Comparison of ENCODE assay signal across 18 cellular contexts in genomic region chr5:149869266-149869875, GRCh38.
DNase-seq lines count a peak whose midpoint lies in the region; ATAC-seq and TF ChIP-seq lines count a peak whose summit lies in the region.
"Had no signal": no experiment of that assay in that cellular context is flagged by ENCODE, and none has a peak within 500 bp of the region (broad histone marks: within the 10 kb centered on the region; RNA-seq: fewer than 3 reads in every experiment).

No MANE protein-coding gene starts in this region.

- H3K9me3 ChIP-seq in neural progenitor cell (ENCODE audit: low read depth) (no peaks in the 10 kb centered on the region), heart right ventricle (no peaks in the 10 kb centered on the region)
- H3K9me3 ChIP-seq: BLaER1 treated with 17β-estradiol and CSF1 and Interleukin-3, amounts not matched to agents 10 nM and 100 nM had no signal

- WGBS in heart right ventricle, 2 donors, result 92 to 95% methylated on average over 7 of the region's 7 CpGs

- H3K4me2 ChIP-seq in neural progenitor cell, result no peak overlapping the region
- H3K4me2 ChIP-seq: BLaER1 treated with 17β-estradiol and CSF1 and Interleukin-3, amounts not matched to agents 10 nM and 100 nM had no signal

- DNase-seq in NCI-H2029 (lab: John Stamatoyannopoulos, UW) (peak; percentile 19), WTC11 (ENCODE audit: low spot score) (no peak), kidney tubule cell (ENCODE audit: low spot score) (peak; percentile 15), neural progenitor cell (ENCODE audit: low spot score) (no peak), natural killer cell (no peak), heart right ventricle (no peak)
- DNase-seq: CD8-positive, alpha-beta T cell; DMS79; H9; IMR-90; NCI-H1417 treated with DMSO at 0.1 percent for 48 hours; NCI-H187 treated with DMSO at 0.1 percent for 48 hours; NCI-H2171; NCI-H526; NK-92 treated with Interleukin-12 subunit alpha and Interleukin-12 subunit beta, amount 100 ng/mL, for 24 hours; Right ventricle myocardium superior had no signal

- POLR2A ChIA-PET in WTC11 (lab: Charles Lee), result interaction anchor here (0.6 kb wide), 1 partner anchor 125 kb away, joined by 3 read pairs; no protein-coding TSS in a partner anchor

- peaks cover 11% of the 10 kb centered on the region for H3K4me1 Mint-ChIP-seq in WTC11
- peaks cover 5% of the 10 kb centered on the region for H3K4me1 Mint-ChIP-seq in neural progenitor cell
- H3K4me1 Mint-ChIP-seq in natural killer cell, result no peaks in the 10 kb centered on the region

- peak overlapping the region; percentile 50 for H2AFZ ChIP-seq in neural progenitor cell (replicated peaks)

- H3K36me3 Mint-ChIP-seq in WTC11 (no peaks in the 10 kb centered on the region), neural progenitor cell (no peaks in the 10 kb centered on the region), natural killer cell (no peaks in the 10 kb centered on the region)
- H3K36me3 Mint-ChIP-seq: CD8-positive, alpha-beta T cell had no signal

- H3K4me1 ChIP-seq in neural progenitor cell (no peaks in the 10 kb centered on the region), heart right ventricle (peaks cover 0 to 18% (median 8%) of the 10 kb centered on the region in 9 donors)

- CTCF ChIA-PET in WTC11 (lab: Charles Lee), result interaction anchor here (0.7 to 3.4 kb wide), 5 partner anchors 9 to 121 kb away, joined by 3 to 24 read pairs (median 5); partner anchors contain the start of gene SLC26A2

- intact Hi-C loops in natural killer cell (cut with micrococcal nuclease) (no loop called here), heart right ventricle (cut with DNase I) (no loop called here)

- no peaks in the 10 kb centered on the region for H4K20me1 ChIP-seq in neural progenitor cell (ENCODE audit: low read depth)
- H4K20me1 ChIP-seq: BLaER1 treated with 17β-estradiol and CSF1 and Interleukin-3, amounts not matched to agents 10 nM and 100 nM had no signal

- H3K27me3 ChIP-seq in neural progenitor cell (no peaks in the 10 kb centered on the region), heart right ventricle (no peaks in the 10 kb centered on the region)
- H3K27me3 ChIP-seq: BLaER1 treated with 17β-estradiol and CSF1 and Interleukin-3, amounts not matched to agents 10 nM and 100 nM had no signal

- H3K27me3 Mint-ChIP-seq in WTC11 (ENCODE audit: low read depth) (no peaks in the 10 kb centered on the region), neural progenitor cell (ENCODE audit: insufficient read depth, low read depth) (peaks cover 4% of the 10 kb centered on the region), natural killer cell (ENCODE audit: low read depth in 2 of 2) (peaks cover 0 to 7% of the 10 kb centered on the region in 2 donors)

- H3F3A ChIP-seq in neural progenitor cell (ENCODE audit: low read depth), result no peaks in the 10 kb centered on the region

- no peak overlapping the region for H3K4me3 ChIP-seq in neural progenitor cell
- H3K4me3 ChIP-seq in heart right ventricle, result no peak overlapping the region
- H3K4me3 ChIP-seq: BLaER1 treated with 17β-estradiol and CSF1 and Interleukin-3, amounts not matched to agents 10 nM and 100 nM had no signal

- H3K4me3 Mint-ChIP-seq in WTC11 (no peak overlapping the region), neural progenitor cell (no peak overlapping the region), natural killer cell (no peak overlapping the region)
- H3K4me3 Mint-ChIP-seq: CD8-positive, alpha-beta T cell; H9 had no signal

- H3K79me2 ChIP-seq in neural progenitor cell (ENCODE audit: low read depth), result no peaks in the 10 kb centered on the region

- no peak overlapping the region for H3K27ac ChIP-seq in neural progenitor cell
- H3K27ac ChIP-seq in heart right ventricle, result no peak overlapping the region
- H3K27ac ChIP-seq: BLaER1 treated with 17β-estradiol and CSF1 and Interleukin-3, amounts not matched to agents 10 nM and 100 nM had no signal

- no peak overlapping the region for H3K9ac ChIP-seq in neural progenitor cell
- H3K9ac ChIP-seq: BLaER1 treated with 17β-estradiol and CSF1 and Interleukin-3, amounts not matched to agents 10 nM and 100 nM had no signal

- no peak for TF ChIP-seq CTCF in WTC11 (IDR thresholded peaks at IDR 0.05)
- TF ChIP-seq CTCF in neural progenitor cell (IDR thresholded peaks at IDR 0.05), result no peak
- TF ChIP-seq CTCF in natural killer cell (IDR thresholded peaks at IDR 0.05), result no peak
- TF ChIP-seq CTCF in heart right ventricle (IDR thresholded peaks at IDR 0.05), result no peak

- H3K27ac Mint-ChIP-seq in WTC11 (no peak overlapping the region), neural progenitor cell (no peak overlapping the region), natural killer cell (no peak overlapping the region)
- H3K27ac Mint-ChIP-seq: CD8-positive, alpha-beta T cell had no signal

- H3K9me3 Mint-ChIP-seq in WTC11 (no peaks in the 10 kb centered on the region), neural progenitor cell (peaks cover 4% of the 10 kb centered on the region), natural killer cell (no peaks in the 10 kb centered on the region)
- H3K9me3 Mint-ChIP-seq: CD8-positive, alpha-beta T cell; H9 had no signal

- ATAC-seq in WTC11 (peak; percentile 86), natural killer cell (no peak), heart right ventricle (no peak), SK-N-SH treated with all-trans-retinoic acid at 6 μM for 48 hours (no peak)
- ATAC-seq: CD8-positive, alpha-beta T cell had no signal

- H3K36me3 ChIP-seq in neural progenitor cell (no peaks in the 10 kb centered on the region), heart right ventricle (no peaks in the 10 kb centered on the region)
- H3K36me3 ChIP-seq: BLaER1 treated with 17β-estradiol and CSF1 and Interleukin-3, amounts not matched to agents 10 nM and 100 nM had no signal

TF ChIP-seq in WTC11, 78 proteins besides CTCF, POLR2A, EP300 and RAD21 (continues in another document):
- TF ChIP-seq CREB1 (CRISPR knock-in tag; IDR thresholded peaks at IDR 0.05) (no peak), STAT6 (CRISPR knock-in tag; conservative IDR thresholded peaks at IDR 0.05; ENCODE audit: low read depth) (no peak), E2F1 (CRISPR knock-in tag; IDR thresholded peaks at IDR 0.05) (no peak), TEAD1 (CRISPR knock-in tag; IDR thresholded peaks at IDR 0.05) (no peak)

TF ChIP-seq in SK-N-SH treated with all-trans-retinoic acid at 6 μM for 48 hours, 23 proteins besides CTCF, POLR2A, EP300 and RAD21 (continues in another document):
- TF ChIP-seq CSDC2 (CRISPR knock-in tag; IDR thresholded peaks at IDR 0.05) (no peak), ZNF70 (CRISPR knock-in tag; IDR thresholded peaks at IDR 0.05) (no peak), ISL1 (CRISPR knock-in tag; IDR thresholded peaks at IDR 0.05) (no peak), TOX (CRISPR knock-in tag; IDR thresholded peaks at IDR 0.05; ENCODE audit: borderline replicate concordance) (no peak), ZFP30 (CRISPR knock-in tag; IDR thresholded peaks at IDR 0.05) (no peak), ZNF565 (CRISPR knock-in tag; conservative IDR thresholded peaks at IDR 0.05; ENCODE audit: low read depth) (no peak), ARNTL (CRISPR knock-in tag; IDR thresholded peaks at IDR 0.05; ENCODE audit: borderline replicate concordance, low read depth) (no peak), ZNF8 (CRISPR knock-in tag; IDR thresholded peaks at IDR 0.05) (no peak), CSRNP3 (CRISPR knock-in tag; IDR thresholded peaks at IDR 0.05) (no peak), POU6F1 (CRISPR knock-in tag; IDR thresholded peaks at IDR 0.05; ENCODE audit: borderline replicate concordance, low read depth) (no peak), CREB5 (CRISPR knock-in tag; IDR thresholded peaks at IDR 0.05; ENCODE audit: low read depth) (no peak), ZFP3 (CRISPR knock-in tag; IDR thresholded peaks at IDR 0.05) (no peak), PPARA (CRISPR knock-in tag; IDR thresholded peaks at IDR 0.05; ENCODE audit: borderline replicate concordance) (no peak), BACH2 (CRISPR knock-in tag; IDR thresholded peaks at IDR 0.05; ENCODE audit: borderline replicate concordance) (no peak)

Comparison
In these comparisons a context has a peak if more than half of its experiments do, and no peak if none do; other contexts are left out.
1. DNase-seq: peak in NCI-H2029 (single experiment) and kidney tubule cell (single experiment); none in WTC11 (single experiment), neural progenitor cell (single experiment), natural killer cell (single experiment) and heart right ventricle (0 of 2).